In genomic region chr4:89468632-89469031, GRCh38 we compare ENCODE assay signal across 26 cellular contexts.
DNase-seq lines count a peak whose midpoint lies in the region; ATAC-seq and TF ChIP-seq lines count a peak whose summit lies in the region.
"Had no signal": no experiment of that assay in that cellular context is flagged by ENCODE, and none has a peak within 500 bp of the region (broad histone marks: within the 10 kb centered on the region; RNA-seq: fewer than 3 reads in every experiment).

No MANE protein-coding gene starts in this region.

- peak overlapping the region in 1 of 2 experiments; percentile 83; a peak in 2 of 4 replicates for H4K8ac ChIP-seq in IMR-90 (ENCODE audit: low read depth in 2 of 2, low read length in 2 of 2)

- H2BK5ac ChIP-seq in IMR-90 (ENCODE audit: low read depth, low read length, poor library complexity, severe bottlenecking) = peak overlapping the region; percentile 15

- peak overlapping the region; percentile 59; the same call in 1 of the 2 replicates for H2BK120ac ChIP-seq in IMR-90 (ENCODE audit: low read depth, low read length)

- peaks cover 4% of the 10 kb centered on the region for H3K4me1 ChIP-seq in IMR-90 (ENCODE audit: control insufficient read depth, insufficient read depth, low read length)
- peaks cover 4% of the 10 kb centered on the region for H3K4me1 ChIP-seq in foreskin keratinocyte
- H3K4me1 ChIP-seq in GM23338 (ENCODE audit: insufficient read depth) = no peaks in the 10 kb centered on the region
- H3K4me1 ChIP-seq: BLaER1, left ventricle myocardium inferior, neural progenitor cell had no signal

- H3K36me3 ChIP-seq in IMR-90 (ENCODE audit: control insufficient read depth, insufficient read depth, low read length) = no peaks in the 10 kb centered on the region
- no peaks in the 10 kb centered on the region for H3K36me3 ChIP-seq in GM23338 (ENCODE audit: insufficient read depth)
- H3K36me3 ChIP-seq: BLaER1, left ventricle myocardium inferior, neural progenitor cell, sigmoid colon, transverse colon had no signal

- H4K20me1 ChIP-seq in IMR-90 (ENCODE audit: insufficient read depth, low read length) (no peaks in the 10 kb centered on the region), GM23338 (replicated peaks; ENCODE audit: insufficient read depth) (no peaks in the 10 kb centered on the region)
- H4K20me1 ChIP-seq: BLaER1 had no signal

- peaks cover 1% of the 10 kb centered on the region for H3K27me3 Mint-ChIP-seq in GM23338 (ENCODE audit: insufficient read depth, low read depth, poor library complexity)
- H3K27me3 Mint-ChIP-seq: activated naive CD8-positive, alpha-beta T cell treated with anti-CD3 and anti-CD28 coated beads, Interleukin-2, amount 50 U/mL, for 24 hours; progenitor cell of endocrine pancreas had no signal

- H3K4ac ChIP-seq in IMR-90 (ENCODE audit: low read depth, low read length) = peak overlapping the region; percentile 48

- H4K5ac ChIP-seq in IMR-90 (ENCODE audit: low read depth, low read length) = no peak overlapping the region

- intact Hi-C loops in IMR-90 (cut with micrococcal nuclease) = no loop called here

- no peaks in the 10 kb centered on the region for H3K27me3 ChIP-seq in IMR-90 (ENCODE audit: control insufficient read depth, insufficient read depth, low read length)
- H3K27me3 ChIP-seq in foreskin keratinocyte = no peaks in the 10 kb centered on the region
- H3K27me3 ChIP-seq in GM23338 (ENCODE audit: insufficient read depth) = no peaks in the 10 kb centered on the region
- H3K27me3 ChIP-seq: BLaER1, neural progenitor cell, sigmoid colon, transverse colon had no signal

- no peaks in the 10 kb centered on the region for H3K79me2 ChIP-seq in GM23338 (replicated peaks; ENCODE audit: insufficient read depth)

- H3K27ac ChIP-seq in IMR-90 (ENCODE audit: insufficient read depth, low read length) (no peak overlapping the region), foreskin keratinocyte (peak overlapping the region; percentile 90), GM23338 (ENCODE audit: low read depth) (no peak overlapping the region)
- H3K27ac ChIP-seq: BLaER1, left ventricle myocardium inferior, neural progenitor cell, transverse colon had no signal

- no peak overlapping the region for H3K23ac ChIP-seq in IMR-90 (ENCODE audit: low read depth, low read length)

- H3K9me3 Mint-ChIP-seq in GM23338 = no peaks in the 10 kb centered on the region
- H3K9me3 Mint-ChIP-seq: activated naive CD8-positive, alpha-beta T cell treated with anti-CD3 and anti-CD28 coated beads, Interleukin-2, amount 50 U/mL, for 24 hours; neural progenitor cell had no signal

- ATAC-seq in IMR-90 (ENCODE audit: low read depth) (no peak), foreskin keratinocyte (no peak), GM23338 (no peak), GM21423 (IDR thresholded peaks at IDR 0.05; ENCODE audit: unreplicated experiment) (no peak), HG03354 (IDR thresholded peaks at IDR 0.05; ENCODE audit: poor library complexity, severe bottlenecking, unreplicated experiment) (no peak)
- ATAC-seq: activated naive CD8-positive, alpha-beta T cell treated with anti-CD3 and anti-CD28 coated beads, Interleukin-2, amount 50 U/mL, for 24 hours had no signal

- H3K14ac ChIP-seq in IMR-90 (replicated peaks; ENCODE audit: low read depth, low read length) = peak overlapping the region; percentile 55; the same call in 1 of the 2 replicates

- dilution Hi-C loops in IMR-90 (cut with HindIII; ENCODE audit: low sequenced_read_pairs, unreplicated experiment) = no loop called here

- H3K4me3 Mint-ChIP-seq in GM23338 = no peak overlapping the region
- H3K4me3 Mint-ChIP-seq: activated naive CD8-positive, alpha-beta T cell treated with anti-CD3 and anti-CD28 coated beads, Interleukin-2, amount 50 U/mL, for 24 hours; neural progenitor cell had no signal

- H3K9ac ChIP-seq in IMR-90 (ENCODE audit: low read depth, low read length) = no peak overlapping the region
- H3K9ac ChIP-seq: BLaER1, neural progenitor cell had no signal

- H3K9me1 ChIP-seq in IMR-90 (ENCODE audit: insufficient read depth, low read length) = no peaks in the 10 kb centered on the region

- in situ Hi-C loops in IMR-90 (cut with MboI; ENCODE audit: low sequenced_read_pairs) = no loop called here

- no peak for TF ChIP-seq RAD21 in IMR-90 (IDR thresholded peaks at IDR 0.05; ENCODE audit: low read length)

- H2BK20ac ChIP-seq in IMR-90 (ENCODE audit: low read depth, low read length) = peak overlapping the region; percentile 26; the same call in 1 of the 2 replicates

- no peak overlapping the region for H2AK5ac ChIP-seq in IMR-90 (ENCODE audit: low read depth, low read length)

- 83% methylated on average over 1 of the region's 2 CpGs; no CpG with 5 or more reads in 1 of the 2 experiments for WGBS in IMR-90 (ENCODE audit: extremely low coverage in 2 of 2, insufficient read length in 1 of 2), 2 experiments

- peak overlapping the region; percentile 66; the same call in 2 of the 3 replicates for H2BK15ac ChIP-seq in IMR-90 (ENCODE audit: low read depth, low read length)

- DNase-seq in GDM1 (lab: John Stamatoyannopoulos, UW) (peak; percentile 4), IMR-90 (no peak), OCI-M1 (lab: John Stamatoyannopoulos, UW) (peak; percentile 24), foreskin keratinocyte (no peak), GM23338 (ENCODE audit: low spot score) (no peak), H4 (ENCODE audit: low spot score) (no peak)
- DNase-seq: activated CD4-positive, CD25-positive, alpha-beta regulatory T cell treated with anti-CD3 and anti-CD28 coated beads, Interleukin-2, amount 50 U/mL, for 72 hours; activated CD8-positive, alpha-beta memory T cell treated with anti-CD3 and anti-CD28 coated beads for 24 hours; activated gamma-delta T cell; activated naive CD8-positive, alpha-beta T cell treated with anti-CD3 and anti-CD28 coated beads, Interleukin-2, amount 50 U/mL, for 24 hours; activated T-cell treated with anti-CD3 and anti-CD28 coated beads, Interleukin-2, amount 50 U/mL, for 1 hour; COR-L47; foreskin melanocyte; left ventricle myocardium inferior; NCI-H1436 treated with DMSO at 0.1 percent for 48 hours; NCI-H2107; SHP77 treated with DMSO at 0.1 percent for 48 hours; sigmoid colon; stimulated activated CD8-positive, alpha-beta memory T cell treated with anti-CD3 and anti-CD28 coated beads, Interleukin-4, amount 100 ng/mL, for 48 hours; SW 1271; transverse colon had no signal

- H3K4me2 ChIP-seq in IMR-90 (ENCODE audit: low read depth, low read length) (no peak overlapping the region), GM23338 (no peak overlapping the region)
- H3K4me2 ChIP-seq: BLaER1, neural progenitor cell had no signal

- H3F3A ChIP-seq in GM23338 (replicated peaks; ENCODE audit: low read depth) = no peaks in the 10 kb centered on the region

- no peaks in the 10 kb centered on the region for H3K9me2 ChIP-seq in GM23338 (ENCODE audit: insufficient read depth)

- peak overlapping the region; percentile 66 for H4K91ac ChIP-seq in IMR-90 (ENCODE audit: insufficient read depth, low read depth, low read length)

- TF ChIP-seq POLR2A in IMR-90 (IDR thresholded peaks at IDR 0.05; ENCODE audit: low read depth, low read length) = no peak

- H3K56ac ChIP-seq in IMR-90 (ENCODE audit: extremely low read depth, insufficient read depth, low read length) = no peak overlapping the region

- H3K4me1 Mint-ChIP-seq in GM23338 = no peaks in the 10 kb centered on the region

- no peaks in the 10 kb centered on the region for H3K9me3 ChIP-seq in IMR-90 (ENCODE audit: control insufficient read depth, insufficient read depth, low read length)
- H3K9me3 ChIP-seq: BLaER1, left ventricle myocardium inferior, sigmoid colon, transverse colon had no signal

- no peaks in the 10 kb centered on the region for H3K79me1 ChIP-seq in IMR-90 (ENCODE audit: low read depth in 1 of 2, low read length in 2 of 2)

- POLR2A ChIA-PET in IMR-90 (lab: Charles Lee; ENCODE audit: unreplicated experiment) = no interaction called here

- H3K36me3 Mint-ChIP-seq in GM23338 (ENCODE audit: low read depth) = no peaks in the 10 kb centered on the region
- H3K36me3 Mint-ChIP-seq: neural progenitor cell had no signal

- no peak overlapping the region for H2AK9ac ChIP-seq in IMR-90 (replicated peaks; ENCODE audit: low read depth, low read length, poor library complexity)

- no peak overlapping the region for H3K27ac Mint-ChIP-seq in GM23338
- H3K27ac Mint-ChIP-seq: neural progenitor cell, progenitor cell of endocrine pancreas had no signal

- H2AFZ ChIP-seq in IMR-90 (replicated peaks; ENCODE audit: low read length, poor library complexity) (peak overlapping the region; percentile 70), GM23338 (no peak overlapping the region)
- H2AFZ ChIP-seq: neural progenitor cell had no signal

- no TSS peak for BruUV-seq in IMR-90 (replicated peaks; lab: Mats Ljungman, UMichigan)

- TF ChIP-seq CTCF in IMR-90 (conservative IDR thresholded peaks at IDR 0.05; ENCODE audit: low read depth, low read length) = no peak
- TF ChIP-seq CTCF in foreskin keratinocyte (conservative IDR thresholded peaks at IDR 0.05) = no peak
- TF ChIP-seq CTCF in GM23338 (conservative IDR thresholded peaks at IDR 0.05; ENCODE audit: low read depth in 2 of 2) = no peak

- CTCF ChIA-PET in IMR-90 (lab: Yijun Ruan, JAX) = interaction anchor here (1.1 kb wide), 1 partner anchor 11 kb away, joined by 3 read pairs; no protein-coding TSS in a partner anchor

- H3K4me3 ChIP-seq in IMR-90 (ENCODE audit: insufficient read depth, low read depth, low read length) (no peak overlapping the region), GM23338 (no peak overlapping the region)
- H3K4me3 ChIP-seq: BLaER1, left ventricle myocardium inferior, neural progenitor cell, sigmoid colon, transverse colon had no signal

- H3K18ac ChIP-seq in IMR-90 (ENCODE audit: low read depth, low read length) = peak overlapping the region; percentile 61; the same call in 1 of the 2 replicates

TF ChIP-seq in IMR-90, 13 proteins besides CTCF, POLR2A, EP300 and RAD21:
- peak; percentile 5; the same call in 1 of the 2 replicates for TF ChIP-seq NFE2L2 (IDR thresholded peaks at IDR 0.05; ENCODE audit: low read depth, low read length)
- TF ChIP-seq CHD1 (IDR thresholded peaks at IDR 0.05; ENCODE audit: low read depth, low read length) = no peak
- no peak for TF ChIP-seq RCOR1 (IDR thresholded peaks at IDR 0.05; ENCODE audit: insufficient replicate concordance, low read length)

TF ChIP-seq in GM23338, 12 proteins besides CTCF, POLR2A, EP300 and RAD21 (continues in another document):
- TF ChIP-seq, protein P1, sequence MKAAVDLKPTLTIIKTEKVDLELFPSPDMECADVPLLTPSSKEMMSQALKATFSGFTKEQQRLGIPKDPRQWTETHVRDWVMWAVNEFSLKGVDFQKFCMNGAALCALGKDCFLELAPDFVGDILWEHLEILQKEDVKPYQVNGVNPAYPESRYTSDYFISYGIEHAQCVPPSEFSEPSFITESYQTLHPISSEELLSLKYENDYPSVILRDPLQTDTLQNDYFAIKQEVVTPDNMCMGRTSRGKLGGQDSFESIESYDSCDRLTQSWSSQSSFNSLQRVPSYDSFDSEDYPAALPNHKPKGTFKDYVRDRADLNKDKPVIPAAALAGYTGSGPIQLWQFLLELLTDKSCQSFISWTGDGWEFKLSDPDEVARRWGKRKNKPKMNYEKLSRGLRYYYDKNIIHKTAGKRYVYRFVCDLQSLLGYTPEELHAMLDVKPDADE (IDR thresholded peaks at IDR 0.05) = no peak
- no peak for TF ChIP-seq STAT1 (IDR thresholded peaks at IDR 0.05; ENCODE audit: unreplicated experiment)
- TF ChIP-seq EZH2 (IDR thresholded peaks at IDR 0.05; ENCODE audit: low read depth, unreplicated experiment) = no peak
- TF ChIP-seq NANOG (IDR thresholded peaks at IDR 0.05; ENCODE audit: borderline replicate concordance) = no peak

Comparison
In these comparisons a context has a peak if more than half of its experiments do, and no peak if none do; other contexts are left out.
1. DNase-seq: peak in GDM1 (single experiment) and OCI-M1 (single experiment); none in IMR-90 (single experiment), foreskin keratinocyte (0 of 2), GM23338 (single experiment) and H4 (single experiment).